In the genomic region with DNA sequence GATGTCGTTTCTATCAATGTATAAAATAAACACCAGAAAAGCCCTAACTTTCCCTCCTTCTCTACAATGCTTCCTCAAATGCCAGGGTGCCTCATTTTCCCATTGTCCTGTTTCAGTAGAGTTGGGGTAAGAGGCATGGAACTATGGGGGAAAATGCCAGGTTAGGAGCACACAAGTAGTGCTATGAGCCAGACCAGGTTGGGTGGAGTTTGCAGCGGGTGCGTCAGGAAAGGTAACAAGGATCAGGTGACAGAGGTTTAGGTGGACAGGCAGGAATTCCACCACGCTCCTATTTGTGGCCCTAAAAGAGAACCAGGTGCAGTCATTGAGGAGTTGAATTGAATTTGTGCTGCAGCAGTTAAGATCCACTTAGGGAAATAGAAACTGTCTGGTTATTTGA, we compare ENCODE assay signal across 11 cellular contexts. TPM values are rescaled to one million over a fixed set of nuclear protein-coding genes. Genes with fewer than 3 reads are reported as not detected.
DNase-seq lines count a peak whose midpoint lies in the region; ATAC-seq and TF ChIP-seq lines count a peak whose summit lies in the region.
"Had no signal": no experiment of that assay in that cellular context is flagged by ENCODE, and none has a peak within 500 bp of the region (broad histone marks: within the 10 kb centered on the region; RNA-seq: fewer than 3 reads in every experiment).

No MANE protein-coding gene starts in this region.

- POLR2A ChIA-PET in activated CD4-positive, alpha-beta memory T cell treated with anti-CD3 and anti-CD28 coated beads for 36 hours (lab: Charles Lee), result interaction anchor here (0.7 to 1.6 kb wide), 2 partner anchors 33 to 37 kb away, joined by 3 to 9 read pairs; a partner anchor contains a TSS

- H3K4me3 ChIP-seq in upper lobe of right lung, result no peak overlapping the region
- H3K4me3 ChIP-seq: ovary had no signal

- peak overlapping the region; percentile 50 for H3K27ac Mint-ChIP-seq in activated naive CD4-positive, alpha-beta T cell treated with anti-CD3 and anti-CD28 coated beads, Interleukin-2, amount 10 ng/mL, durations not matched to agents 7 days and 5 days
- H3K27ac Mint-ChIP-seq in activated CD4-positive, alpha-beta memory T cell treated with anti-CD3 and anti-CD28 coated beads for 36 hours, result peak overlapping the region; percentile 40

- no peaks in the 10 kb centered on the region for H3K27me3 Mint-ChIP-seq in activated naive CD4-positive, alpha-beta T cell treated with anti-CD3 and anti-CD28 coated beads, Interleukin-2, amount 10 ng/mL, durations not matched to agents 7 days and 5 days
- no peaks in the 10 kb centered on the region for H3K27me3 Mint-ChIP-seq in activated CD4-positive, alpha-beta memory T cell treated with anti-CD3 and anti-CD28 coated beads for 36 hours

- no peaks in the 10 kb centered on the region for H3K9me3 ChIP-seq in upper lobe of right lung
- H3K9me3 ChIP-seq: ovary had no signal

- TF ChIP-seq CTCF in upper lobe of right lung (IDR thresholded peaks at IDR 0.05), result no peak

- peaks cover 6% of the 10 kb centered on the region for H3K4me1 ChIP-seq in upper lobe of right lung

- ATAC-seq in left lobe of liver (no peak), upper lobe of right lung (peak; percentile 77)

- peaks cover 58% of the 10 kb centered on the region for H3K4me1 Mint-ChIP-seq in activated naive CD4-positive, alpha-beta T cell treated with anti-CD3 and anti-CD28 coated beads, Interleukin-2, amount 10 ng/mL, durations not matched to agents 7 days and 5 days
- peaks cover 62% of the 10 kb centered on the region for H3K4me1 Mint-ChIP-seq in activated CD4-positive, alpha-beta memory T cell treated with anti-CD3 and anti-CD28 coated beads for 36 hours (ENCODE audit: low read depth)

- DNase-seq in activated naive CD4-positive, alpha-beta T cell treated with anti-CD3 and anti-CD28 coated beads, Interleukin-2, amount 10 ng/mL, durations not matched to agents 7 days and 5 days, result no peak
- no peak for DNase-seq in activated naive CD4-positive, alpha-beta T cell (lab: John Stamatoyannopoulos, UW)
- no peak for DNase-seq in activated CD4-positive, alpha-beta memory T cell treated with anti-CD3 and anti-CD28 coated beads for 36 hours
- peak; percentile 15 for DNase-seq in left lobe of liver (ENCODE audit: low spot score)
- DNase-seq in upper lobe of right lung, result no peak
- DNase-seq in GOT3 (lab: John Stamatoyannopoulos, UW), result no peak
- no peak for DNase-seq in COR-L47 (lab: John Stamatoyannopoulos, UW)
- DNase-seq in erythroblast (lab: John Stamatoyannopoulos, UW), result no peak
- DNase-seq: left cardiac atrium; ovary; stimulated activated CD4-positive, alpha-beta T cell treated with anti-CD3 and anti-CD28 coated beads, Interleukin-1b, Interleukin-23, amount 100 ng/mL, for 48 hours had no signal

- CTCF ChIA-PET in activated naive CD4-positive, alpha-beta T cell treated with anti-CD3 and anti-CD28 coated beads, Interleukin-2, amount 10 ng/mL, durations not matched to agents 7 days and 5 days (lab: Charles Lee), result interaction anchor here (6.1 kb wide), 1 partner anchor 25 kb away, joined by 133 read pairs; no protein-coding TSS in a partner anchor
- CTCF ChIA-PET in activated CD4-positive, alpha-beta memory T cell treated with anti-CD3 and anti-CD28 coated beads for 36 hours (lab: Charles Lee), result interaction anchor here (0.9 kb wide), 1 partner anchor 465 kb away, joined by 5 read pairs; no protein-coding TSS in a partner anchor

- H3K27ac ChIP-seq in upper lobe of right lung, result peak overlapping the region; percentile 82
- H3K27ac ChIP-seq: ovary had no signal

- peaks cover 44% of the 10 kb centered on the region for H3K36me3 Mint-ChIP-seq in activated naive CD4-positive, alpha-beta T cell treated with anti-CD3 and anti-CD28 coated beads, Interleukin-2, amount 10 ng/mL, durations not matched to agents 7 days and 5 days
- H3K36me3 Mint-ChIP-seq in activated CD4-positive, alpha-beta memory T cell treated with anti-CD3 and anti-CD28 coated beads for 36 hours, result peaks cover 53% of the 10 kb centered on the region

- H3K9me3 Mint-ChIP-seq in activated naive CD4-positive, alpha-beta T cell treated with anti-CD3 and anti-CD28 coated beads, Interleukin-2, amount 10 ng/mL, durations not matched to agents 7 days and 5 days, result no peaks in the 10 kb centered on the region
- no peaks in the 10 kb centered on the region for H3K9me3 Mint-ChIP-seq in activated CD4-positive, alpha-beta memory T cell treated with anti-CD3 and anti-CD28 coated beads for 36 hours

- no peaks in the 10 kb centered on the region for H3K36me3 ChIP-seq in upper lobe of right lung
- H3K36me3 ChIP-seq: ovary had no signal

- no peak overlapping the region for H3K4me3 Mint-ChIP-seq in activated naive CD4-positive, alpha-beta T cell treated with anti-CD3 and anti-CD28 coated beads, Interleukin-2, amount 10 ng/mL, durations not matched to agents 7 days and 5 days
- H3K4me3 Mint-ChIP-seq in activated CD4-positive, alpha-beta memory T cell treated with anti-CD3 and anti-CD28 coated beads for 36 hours, result no peak overlapping the region

- intact Hi-C loops in activated CD4-positive, alpha-beta memory T cell treated with anti-CD3 and anti-CD28 coated beads for 36 hours (cut with micrococcal nuclease), result loop anchor here (2.0 kb wide), 1 partner anchor 34 kb away; no protein-coding TSS in a partner anchor
- intact Hi-C loops in upper lobe of right lung (cut with DNase I), result no loop called here

- no peak for TF ChIP-seq POLR2A in erythroblast (IDR thresholded peaks at IDR 0.05; ENCODE audit: low read length)

- H3K27me3 ChIP-seq in upper lobe of right lung, result no peaks in the 10 kb centered on the region
- H3K27me3 ChIP-seq: ovary had no signal

RNA-seq across cellular contexts. Expression of a gene that starts 36.5 kb away (rescaled TPM):
- total RNA-seq in activated CD4-positive, alpha-beta memory T cell treated with anti-CD3 and anti-CD28 coated beads for 36 hours, result 100 to 1,000 TPM; 181 to 186 TPM
- 0.43 TPM for total RNA-seq in left lobe of liver
- total RNA-seq in upper lobe of right lung, result 8.7 TPM

RNA-seq across cellular contexts. Expression of a gene that starts 41.8 kb away (rescaled TPM):
- total RNA-seq in activated CD4-positive, alpha-beta memory T cell treated with anti-CD3 and anti-CD28 coated beads for 36 hours, result 100 to 1,000 TPM; 117 to 120 TPM
- total RNA-seq in left lobe of liver, result 29.9 TPM
- 104 TPM for total RNA-seq in upper lobe of right lung

Comparison
In these comparisons a context has a peak if more than half of its experiments do, and no peak if none do; other contexts are left out.
1. RNA of a gene that starts 36.5 kb away (total RNA-seq): 181 to 186 TPM in activated CD4-positive, alpha-beta memory T cell treated with anti-CD3 and anti-CD28 coated beads for 36 hours; 8.7 TPM in upper lobe of right lung (single experiment) and 0.43 TPM in left lobe of liver (single experiment); every median in the first group is over 10 times any median in the second.